24 cellular contexts compared by ENCODE assay signal in genomic region chr12:117030187-117030896, GRCh38.
DNase-seq lines count a peak whose midpoint lies in the region; ATAC-seq and TF ChIP-seq lines count a peak whose summit lies in the region.
"Had no signal": no experiment of that assay in that cellular context is flagged by ENCODE, and none has a peak within 500 bp of the region (broad histone marks: within the 10 kb centered on the region; RNA-seq: fewer than 3 reads in every experiment).

No MANE protein-coding gene starts in this region.

- H3K4me1 ChIP-seq in right atrium auricular region (peaks cover 0 to 42% of the 10 kb centered on the region in 2 donors), stomach (peaks cover 33 to 66% (median 52%) of the 10 kb centered on the region in 4 donors)
- H3K4me1 ChIP-seq: foreskin keratinocyte had no signal

- TF ChIP-seq CTCF in VCaP (conservative IDR thresholded peaks at IDR 0.05) (no peak), right atrium auricular region (IDR thresholded peaks at IDR 0.05) (no peak), stomach (IDR thresholded peaks at IDR 0.05) (no peak)

- H3K27ac ChIP-seq in VCaP = peak overlapping the region; percentile 40; the same call in 1 of the 2 replicates
- peak overlapping the region; percentile 45 to 67 for H3K27ac ChIP-seq in right atrium auricular region
- H3K27ac ChIP-seq in stomach = no peak overlapping the region
- H3K27ac ChIP-seq: adrenal gland, brain microvascular endothelial cell, esophagus muscularis mucosa, foreskin keratinocyte had no signal

- DNase-seq in activated effector memory CD4-positive, alpha-beta T cell treated with anti-CD3 and anti-CD28 coated beads, Interleukin-2, amount 50 U/mL, for 16 hours = peak; percentile 30
- DNase-seq in activated effector memory CD4-positive, alpha-beta T cell treated with Interleukin-2 at 50 U/mL for 16 hours = no peak
- DNase-seq in right atrium auricular region (ENCODE audit: low spot score) (no peak), stomach (peak; percentile 17), DMS53 treated with DMSO at 0.1 percent for 48 hours (lab: John Stamatoyannopoulos, UW; ENCODE audit: unreplicated experiment) (no peak)
- DNase-seq: activated CD4-positive, alpha-beta T cell treated with anti-CD3 and anti-CD28 coated beads, Interleukin-2, amount 10 ng/mL, durations not matched to agents 24 days and 14 days; activated naive CD4-positive, alpha-beta T cell treated with Interleukin-2 at 50 U/mL for 16 hours; activated T-cell treated with anti-CD3 and anti-CD28 coated beads, Interleukin-2, amount 50 U/mL, for 4 hours; brain microvascular endothelial cell; CD8-positive, alpha-beta T cell; foreskin keratinocyte; HCEC 1CT; MG63; NCI-H2081; NCI-H446; OCI-M1; stimulated activated naive CD4-positive, alpha-beta T cell had no signal

- no peak for TF ChIP-seq POLR2A in stomach (IDR thresholded peaks at IDR 0.05)

- no peak overlapping the region for H3K4me3 ChIP-seq in right atrium auricular region
- no peak overlapping the region for H3K4me3 ChIP-seq in stomach
- H3K4me3 ChIP-seq: adrenal gland, esophagus muscularis mucosa, K562, MG63 had no signal

- intact Hi-C loops in stomach (cut with DNase I; ENCODE audit: low total_unique reads) = no loop called here

- 77 to 83% (median 81%) methylated on average over 19 of the region's 19 CpGs for WGBS in stomach, 5 donors

- peaks cover 12% of the 10 kb centered on the region for H3K36me3 ChIP-seq in right atrium auricular region
- peaks cover 30 to 59% (median 51%) of the 10 kb centered on the region in 4 donors for H3K36me3 ChIP-seq in stomach

- no peak for ATAC-seq in SK-N-SH treated with all-trans-retinoic acid at 6 μM for 48 hours
- no peak for ATAC-seq in GM21529 (IDR thresholded peaks at IDR 0.05; ENCODE audit: unreplicated experiment)
- ATAC-seq: activated T-cell treated with anti-CD3 and anti-CD28 coated beads, Interleukin-2, amount 50 U/mL, for 4 hours; CD8-positive, alpha-beta T cell; foreskin keratinocyte; K562; left colon had no signal

- H3K9me3 ChIP-seq in right atrium auricular region (no peaks in the 10 kb centered on the region), stomach (no peaks in the 10 kb centered on the region)
- H3K9me3 ChIP-seq: adrenal gland, esophagus muscularis mucosa, MG63 had no signal

- TF ChIP-seq EP300 in stomach (IDR thresholded peaks at IDR 0.05) = no peak

- H3K27me3 ChIP-seq in right atrium auricular region (no peaks in the 10 kb centered on the region), stomach (no peaks in the 10 kb centered on the region)
- H3K27me3 ChIP-seq: adrenal gland, MG63 had no signal

TF ChIP-seq in SK-N-SH treated with all-trans-retinoic acid at 6 μM for 48 hours, 23 proteins besides CTCF, POLR2A, EP300 and RAD21:
- TF ChIP-seq POU6F1 (CRISPR knock-in tag; IDR thresholded peaks at IDR 0.05; ENCODE audit: borderline replicate concordance, low read depth) (no peak), ZNF8 (CRISPR knock-in tag; IDR thresholded peaks at IDR 0.05) (no peak), GLIS3 (CRISPR knock-in tag; IDR thresholded peaks at IDR 0.05) (no peak), TOX (CRISPR knock-in tag; IDR thresholded peaks at IDR 0.05; ENCODE audit: borderline replicate concordance) (no peak), ZC3H10 (CRISPR knock-in tag; IDR thresholded peaks at IDR 0.05) (no peak)

Comparison
In these comparisons a context has a peak if more than half of its experiments do, and no peak if none do; other contexts are left out.
1. DNase-seq: peak in activated effector memory CD4-positive, alpha-beta T cell treated with anti-CD3 and anti-CD28 coated beads, Interleukin-2, amount 50 U/mL, for 16 hours (single experiment) and stomach (single experiment); none in activated effector memory CD4-positive, alpha-beta T cell treated with Interleukin-2 at 50 U/mL for 16 hours (single experiment), right atrium auricular region (single experiment) and DMS53 treated with DMSO at 0.1 percent for 48 hours (single experiment).
2. H3K27ac ChIP-seq: peak in VCaP (single experiment) and right atrium auricular region (2 of 2); none in stomach (0 of 5).